ENCODE assay signal across 12 cellular contexts in the genomic region with DNA sequence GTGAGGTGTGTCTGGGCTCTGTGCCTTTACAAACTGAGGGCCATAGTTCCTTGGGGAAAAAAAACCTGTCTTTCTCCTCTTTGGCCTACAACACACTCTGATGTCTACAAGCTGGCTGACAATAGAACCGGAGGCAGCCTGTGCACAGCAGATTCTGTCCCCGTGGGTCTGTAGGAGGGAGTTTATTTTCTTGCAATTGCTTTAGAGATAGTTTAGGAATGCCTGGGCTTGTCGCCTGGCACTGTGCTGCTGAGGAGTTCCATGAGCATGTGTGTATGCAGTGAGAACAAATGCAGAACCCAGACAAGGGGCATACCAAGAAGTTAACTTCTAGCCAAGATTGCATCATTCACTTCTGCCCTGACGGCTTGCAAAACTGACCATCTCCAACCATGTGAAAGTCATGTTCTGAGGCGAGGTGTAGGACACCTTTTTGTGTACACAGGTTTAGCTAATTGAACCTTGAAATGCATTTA. TPM values are rescaled to one million over a fixed set of nuclear protein-coding genes. Genes with fewer than 3 reads are reported as not detected.
DNase-seq lines count a peak whose midpoint lies in the region; ATAC-seq and TF ChIP-seq lines count a peak whose summit lies in the region.
"Had no signal": no experiment of that assay in that cellular context is flagged by ENCODE, and none has a peak within 500 bp of the region (broad histone marks: within the 10 kb centered on the region; RNA-seq: fewer than 3 reads in every experiment).

No MANE protein-coding gene starts in this region.

- H3K4me1 Mint-ChIP-seq in nephron progenitor cell = peaks cover 42% of the 10 kb centered on the region
- H3K4me1 Mint-ChIP-seq in T-helper 2 cell treated with Interferon-gamma antibody and Interleukin-4, amounts not matched to agents 5 μg/mL and 100 μg/mL, for 36 hours (ENCODE audit: low read depth) = peaks cover 11% of the 10 kb centered on the region
- H3K4me1 Mint-ChIP-seq: naive B cell had no signal

- H3K9me3 ChIP-seq in SJCRH30 (replicated peaks) = no peaks in the 10 kb centered on the region

- H3K4me3 Mint-ChIP-seq in nephron progenitor cell = no peak overlapping the region
- H3K4me3 Mint-ChIP-seq in T-helper 2 cell treated with Interferon-gamma antibody and Interleukin-4, amounts not matched to agents 5 μg/mL and 100 μg/mL, for 36 hours = no peak overlapping the region
- H3K4me3 Mint-ChIP-seq: CD14-positive monocyte had no signal

- peaks cover 84% of the 10 kb centered on the region for H3K36me3 ChIP-seq in SJCRH30

- peaks cover 93% of the 10 kb centered on the region for H3K36me3 Mint-ChIP-seq in nephron progenitor cell (ENCODE audit: low read depth)
- peaks cover 13% of the 10 kb centered on the region for H3K36me3 Mint-ChIP-seq in T-helper 2 cell treated with Interferon-gamma antibody and Interleukin-4, amounts not matched to agents 5 μg/mL and 100 μg/mL, for 36 hours (ENCODE audit: low read depth)

- no peak for TF ChIP-seq CTCF in fibroblast of mammary gland (conservative IDR thresholded peaks at IDR 0.05; ENCODE audit: control insufficient read depth, insufficient read depth, low read depth, low read length)
- no peak for TF ChIP-seq CTCF in nephron progenitor cell (IDR thresholded peaks at IDR 0.05)

- H3K27ac ChIP-seq in SJCRH30 = peak overlapping the region; percentile 63; the same call in 1 of the 2 replicates

- ATAC-seq in HG02798 (IDR thresholded peaks at IDR 0.05; ENCODE audit: poor library complexity, unreplicated experiment) (no peak), HG03565 (IDR thresholded peaks at IDR 0.05; ENCODE audit: unreplicated experiment) (no peak)

- H3K27ac Mint-ChIP-seq in nephron progenitor cell = peak overlapping the region; percentile 89
- no peak overlapping the region for H3K27ac Mint-ChIP-seq in T-helper 2 cell treated with Interferon-gamma antibody and Interleukin-4, amounts not matched to agents 5 μg/mL and 100 μg/mL, for 36 hours
- H3K27ac Mint-ChIP-seq: naive B cell had no signal

- H3K27me3 Mint-ChIP-seq in nephron progenitor cell (ENCODE audit: low read depth, poor library complexity) = no peaks in the 10 kb centered on the region
- peaks cover 38% of the 10 kb centered on the region for H3K27me3 Mint-ChIP-seq in T-helper 2 cell treated with Interferon-gamma antibody and Interleukin-4, amounts not matched to agents 5 μg/mL and 100 μg/mL, for 36 hours (ENCODE audit: low read depth)
- H3K27me3 Mint-ChIP-seq: naive B cell had no signal

- peaks cover 21% of the 10 kb centered on the region for H3K4me1 ChIP-seq in SJCRH30

- H3K9me3 Mint-ChIP-seq in nephron progenitor cell = no peaks in the 10 kb centered on the region
- no peaks in the 10 kb centered on the region for H3K9me3 Mint-ChIP-seq in T-helper 2 cell treated with Interferon-gamma antibody and Interleukin-4, amounts not matched to agents 5 μg/mL and 100 μg/mL, for 36 hours
- H3K9me3 Mint-ChIP-seq: CD14-positive monocyte, naive B cell had no signal

- peak; percentile 78 for DNase-seq in AG08395 (ENCODE audit: low spot score)
- DNase-seq in SJCRH30 = no peak
- DNase-seq in fibroblast of mammary gland (ENCODE audit: low read depth) = peak; percentile 69
- DNase-seq in nephron progenitor cell = no peak
- no peak for DNase-seq in T-helper 2 cell treated with Interferon-gamma antibody and Interleukin-4, amounts not matched to agents 5 μg/mL and 100 μg/mL, for 36 hours (ENCODE audit: low spot score)
- no peak for DNase-seq in UCSD-AML1 (lab: John Stamatoyannopoulos, UW; ENCODE audit: unreplicated experiment)
- DNase-seq: naive B cell, NCI-H446 treated with DMSO at 0.1 percent for 48 hours, T-helper 2 cell had no signal

- no peaks in the 10 kb centered on the region for H3K27me3 ChIP-seq in SJCRH30

- H3K4me3 ChIP-seq in SJCRH30 (no peak overlapping the region), fibroblast of mammary gland (ENCODE audit: control insufficient read depth, low read depth, low read length) (no peak overlapping the region)

RNA-seq across cellular contexts. Expression of gene CCNI, which starts 54.1 kb away (rescaled TPM):
- 342 and 371 TPM in 2 replicates for total RNA-seq in SJCRH30 (2014; rRNA removed; shearing (Covaris generic))

Comparison
In these comparisons a context has a peak if more than half of its experiments do, and no peak if none do; other contexts are left out.
1. DNase-seq: peak in AG08395 (single experiment) and fibroblast of mammary gland (single experiment); none in SJCRH30 (0 of 2), nephron progenitor cell (single experiment), T-helper 2 cell treated with Interferon-gamma antibody and Interleukin-4, amounts not matched to agents 5 μg/mL and 100 μg/mL, for 36 hours (single experiment) and UCSD-AML1 (single experiment).